In the genomic region with DNA sequence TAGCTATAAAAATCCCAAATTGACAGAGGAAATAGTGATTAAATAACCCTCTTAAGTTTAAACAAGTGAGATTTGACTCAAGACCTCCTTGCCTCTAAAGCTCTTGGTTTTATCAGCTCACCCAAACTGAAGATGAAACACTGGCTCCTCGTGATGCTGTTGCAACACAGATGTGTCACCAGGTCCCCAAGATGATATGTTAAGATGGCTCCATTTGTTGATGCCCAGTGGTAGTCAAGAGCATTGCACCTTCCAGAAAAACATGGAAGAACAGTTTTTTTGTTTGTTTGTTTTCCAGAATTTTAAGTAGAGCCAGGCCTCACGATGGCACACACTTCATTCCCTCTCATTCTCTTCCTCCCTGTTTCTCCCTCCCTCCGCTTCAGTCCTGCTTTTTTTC, we compare ENCODE assay signal across 1 cellular context.
TF ChIP-seq lines count a peak whose summit lies in the region.

No MANE protein-coding gene starts in this region.

TF ChIP-seq in GM23338, 12 proteins besides CTCF, POLR2A, EP300 and RAD21 (continued from another document):
- TF ChIP-seq, protein P1, sequence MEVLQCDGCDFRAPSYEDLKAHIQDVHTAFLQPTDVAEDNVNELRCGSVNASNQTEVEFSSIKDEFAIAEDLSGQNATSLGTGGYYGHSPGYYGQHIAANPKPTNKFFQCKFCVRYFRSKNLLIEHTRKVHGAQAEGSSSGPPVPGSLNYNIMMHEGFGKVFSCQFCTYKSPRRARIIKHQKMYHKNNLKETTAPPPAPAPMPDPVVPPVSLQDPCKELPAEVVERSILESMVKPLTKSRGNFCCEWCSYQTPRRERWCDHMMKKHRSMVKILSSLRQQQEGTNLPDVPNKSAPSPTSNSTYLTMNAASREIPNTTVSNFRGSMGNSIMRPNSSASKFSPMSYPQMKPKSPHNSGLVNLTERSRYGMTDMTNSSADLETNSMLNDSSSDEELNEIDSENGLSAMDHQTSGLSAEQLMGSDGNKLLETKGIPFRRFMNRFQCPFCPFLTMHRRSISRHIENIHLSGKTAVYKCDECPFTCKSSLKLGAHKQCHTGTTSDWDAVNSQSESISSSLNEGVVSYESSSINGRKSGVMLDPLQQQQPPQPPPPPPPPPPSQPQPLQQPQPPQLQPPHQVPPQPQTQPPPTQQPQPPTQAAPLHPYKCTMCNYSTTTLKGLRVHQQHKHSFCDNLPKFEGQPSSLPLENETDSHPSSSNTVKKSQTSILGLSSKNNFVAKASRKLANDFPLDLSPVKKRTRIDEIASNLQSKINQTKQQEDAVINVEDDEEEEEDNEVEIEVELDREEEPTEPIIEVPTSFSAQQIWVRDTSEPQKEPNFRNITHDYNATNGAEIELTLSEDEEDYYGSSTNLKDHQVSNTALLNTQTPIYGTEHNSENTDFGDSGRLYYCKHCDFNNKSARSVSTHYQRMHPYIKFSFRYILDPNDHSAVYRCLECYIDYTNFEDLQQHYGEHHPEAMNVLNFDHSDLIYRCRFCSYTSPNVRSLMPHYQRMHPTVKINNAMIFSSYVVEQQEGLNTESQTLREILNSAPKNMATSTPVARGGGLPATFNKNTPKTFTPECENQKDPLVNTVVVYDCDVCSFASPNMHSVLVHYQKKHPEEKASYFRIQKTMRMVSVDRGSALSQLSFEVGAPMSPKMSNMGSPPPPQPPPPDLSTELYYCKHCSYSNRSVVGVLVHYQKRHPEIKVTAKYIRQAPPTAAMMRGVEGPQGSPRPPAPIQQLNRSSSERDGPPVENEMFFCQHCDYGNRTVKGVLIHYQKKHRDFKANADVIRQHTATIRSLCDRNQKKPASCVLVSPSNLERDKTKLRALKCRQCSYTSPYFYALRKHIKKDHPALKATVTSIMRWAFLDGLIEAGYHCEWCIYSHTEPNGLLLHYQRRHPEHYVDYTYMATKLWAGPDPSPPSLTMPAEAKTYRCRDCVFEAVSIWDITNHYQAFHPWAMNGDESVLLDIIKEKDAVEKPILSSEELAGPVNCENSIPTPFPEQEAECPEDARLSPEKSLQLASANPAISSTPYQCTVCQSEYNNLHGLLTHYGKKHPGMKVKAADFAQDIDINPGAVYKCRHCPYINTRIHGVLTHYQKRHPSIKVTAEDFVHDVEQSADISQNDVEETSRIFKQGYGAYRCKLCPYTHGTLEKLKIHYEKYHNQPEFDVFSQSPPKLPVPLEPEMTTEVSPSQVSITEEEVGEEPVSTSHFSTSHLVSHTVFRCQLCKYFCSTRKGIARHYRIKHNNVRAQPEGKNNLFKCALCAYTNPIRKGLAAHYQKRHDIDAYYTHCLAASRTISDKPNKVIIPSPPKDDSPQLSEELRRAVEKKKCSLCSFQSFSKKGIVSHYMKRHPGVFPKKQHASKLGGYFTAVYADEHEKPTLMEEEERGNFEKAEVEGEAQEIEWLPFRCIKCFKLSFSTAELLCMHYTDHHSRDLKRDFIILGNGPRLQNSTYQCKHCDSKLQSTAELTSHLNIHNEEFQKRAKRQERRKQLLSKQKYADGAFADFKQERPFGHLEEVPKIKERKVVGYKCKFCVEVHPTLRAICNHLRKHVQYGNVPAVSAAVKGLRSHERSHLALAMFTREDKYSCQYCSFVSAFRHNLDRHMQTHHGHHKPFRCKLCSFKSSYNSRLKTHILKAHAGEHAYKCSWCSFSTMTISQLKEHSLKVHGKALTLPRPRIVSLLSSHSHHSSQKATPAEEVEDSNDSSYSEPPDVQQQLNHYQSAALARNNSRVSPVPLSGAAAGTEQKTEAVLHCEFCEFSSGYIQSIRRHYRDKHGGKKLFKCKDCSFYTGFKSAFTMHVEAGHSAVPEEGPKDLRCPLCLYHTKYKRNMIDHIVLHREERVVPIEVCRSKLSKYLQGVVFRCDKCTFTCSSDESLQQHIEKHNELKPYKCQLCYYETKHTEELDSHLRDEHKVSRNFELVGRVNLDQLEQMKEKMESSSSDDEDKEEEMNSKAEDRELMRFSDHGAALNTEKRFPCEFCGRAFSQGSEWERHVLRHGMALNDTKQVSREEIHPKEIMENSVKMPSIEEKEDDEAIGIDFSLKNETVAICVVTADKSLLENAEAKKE (CRISPR knock-in tag; IDR thresholded peaks at IDR 0.05): no peak
